ENCODE assay signal across 1 cellular context in genomic region chr22:49833340-49834007, GRCh38.
TF ChIP-seq lines count a peak whose summit lies in the region.

No MANE protein-coding gene starts in this region.

TF ChIP-seq in K562, 482 proteins besides CTCF, POLR2A, EP300 and RAD21:
- TF ChIP-seq CEBPB (tag; IDR thresholded peaks at IDR 0.05) (0 out of 2 replicates have a peak, but pooled peaks have one; percentile 24), TRIM24 (IDR thresholded peaks at IDR 0.05) (peak in 1 of 2 experiments; percentile 9; a peak in 1 of 4 replicates), DDX20 (tag; IDR thresholded peaks at IDR 0.05; ENCODE audit: low read depth) (no peak), CBFA2T3 (IDR thresholded peaks at IDR 0.05) (no peak)
